In genomic region chr14:33925209-33925608, GRCh38 we compare ENCODE assay signal across 19 cellular contexts.
"Had no signal": no experiment of that assay in that cellular context is flagged by ENCODE, and none has a peak within 500 bp of the region (broad histone marks: within the 10 kb centered on the region; RNA-seq: fewer than 3 reads in every experiment).

No MANE protein-coding gene starts in this region.

- H3K27ac ChIP-seq: RWPE1 had no signal

- ATAC-seq: Panc1 had no signal

- DNase-seq: KBM-7, NCI-H1092, NCI-H1105 treated with DMSO at 0.1 percent for 48 hours, NCI-H1417 treated with DMSO at 0.1 percent for 48 hours, NCI-H146, NCI-H1694 treated with DMSO at 0.1 percent for 48 hours, NCI-H1930, NCI-H2081, NCI-H2107, NCI-H2171, NCI-H226, NCI-H446, NCI-H510A, NCI-H524 treated with DMSO at 0.1 percent for 48 hours, NCI-H69, NCI-H774, SHP77 had no signal
